In the genomic region with DNA sequence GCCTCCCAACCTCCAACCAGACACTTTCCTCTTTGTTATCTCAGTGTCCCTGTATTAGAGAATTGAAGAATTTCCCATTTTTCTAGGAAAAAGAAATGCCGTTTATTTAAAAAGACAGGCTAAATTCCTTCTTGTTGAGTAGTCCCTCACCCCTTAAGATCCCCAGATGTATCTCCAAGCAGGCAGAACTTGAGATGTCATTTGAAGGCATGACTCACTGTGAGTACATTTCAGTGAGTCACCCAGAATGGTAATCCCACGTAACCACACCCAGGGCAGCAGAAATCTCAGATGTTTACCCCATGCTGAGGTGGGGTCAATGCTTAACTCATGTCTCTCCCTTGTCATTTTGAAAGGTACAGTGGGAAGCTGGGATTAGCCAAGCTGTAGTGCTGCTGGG, we compare ENCODE assay signal across 8 cellular contexts. TPM values are rescaled to one million over a fixed set of nuclear protein-coding genes. Genes with fewer than 3 reads are reported as not detected.
A peak's percentile ranks its signal among the peaks of the same experiment; 100 is the strongest.
DNase-seq lines count a peak whose midpoint lies in the region; ATAC-seq, FAIRE-seq and TF ChIP-seq lines count a peak whose summit lies in the region.

No MANE protein-coding gene starts in this region.

- DNase-seq in DMS53 treated with DMSO at 0.1 percent for 48 hours (lab: John Stamatoyannopoulos, UW; ENCODE audit: unreplicated experiment) (peak; percentile 26), RKO (ENCODE audit: low spot score) (peak; percentile 100), bronchial epithelial cell (ENCODE audit: low read depth) (peak; percentile 99), nephron progenitor cell (no peak), GM13977 (ENCODE audit: low spot score) (no peak), C1 segment of cervical spinal cord (lab: John Stamatoyannopoulos, UW) (no peak), BE2C (no peak)

- H3K27ac Mint-ChIP-seq in nephron progenitor cell = peak overlapping the region; percentile 97

- H3K4me3 Mint-ChIP-seq in nephron progenitor cell = no peak overlapping the region

- H3K4me1 Mint-ChIP-seq in nephron progenitor cell = peaks cover 20% of the 10 kb centered on the region

- no peaks in the 10 kb centered on the region for H3K27me3 ChIP-seq in bronchial epithelial cell (ENCODE audit: control insufficient read depth, insufficient read depth, low read length)
- no peaks in the 10 kb centered on the region for H3K27me3 ChIP-seq in BE2C

- in situ Hi-C loops in GM13977 (cut with MboI; ENCODE audit: low pct_unique_long_range_greater_than_20kb, low sequenced_read_pairs, unreplicated experiment) = no loop called here

- H3K36me3 ChIP-seq in bronchial epithelial cell (ENCODE audit: control insufficient read depth, insufficient read depth, low read length) (peaks cover 12% of the 10 kb centered on the region), BE2C (peaks cover 53% of the 10 kb centered on the region)

- H3K36me3 Mint-ChIP-seq in nephron progenitor cell (ENCODE audit: low read depth) = peaks cover 54% of the 10 kb centered on the region

- no peak for ATAC-seq in GM21786 (IDR thresholded peaks at IDR 0.05; ENCODE audit: unreplicated experiment)

- FAIRE-seq in bronchial epithelial cell (lab: Jason Lieb, UNC) = peak; percentile 62

- no peaks in the 10 kb centered on the region for H3K27me3 Mint-ChIP-seq in nephron progenitor cell (ENCODE audit: low read depth, poor library complexity)

- no peaks in the 10 kb centered on the region for H3K4me1 ChIP-seq in BE2C

- H3K4me3 ChIP-seq in bronchial epithelial cell (ENCODE audit: low read depth, low read length) (no peak overlapping the region), BE2C (ENCODE audit: low read depth, low read length) (no peak overlapping the region)

- no peaks in the 10 kb centered on the region for H3K9me3 Mint-ChIP-seq in nephron progenitor cell

- no peak for TF ChIP-seq CTCF in bronchial epithelial cell (IDR thresholded peaks at IDR 0.05; ENCODE audit: insufficient read depth, low read length, severe bottlenecking)
- no peak for TF ChIP-seq CTCF in nephron progenitor cell (IDR thresholded peaks at IDR 0.05)
- no peak for TF ChIP-seq CTCF in GM13977 (IDR thresholded peaks at IDR 0.05; ENCODE audit: extremely low read depth, insufficient read depth, missing control alignments)
- no peak for TF ChIP-seq CTCF in BE2C (IDR thresholded peaks at IDR 0.05; ENCODE audit: low read depth, low read length)

- no peaks in the 10 kb centered on the region for H3K9me3 ChIP-seq in BE2C

RNA-seq across cellular contexts. Expression of gene ZNF655, which starts 4.4 kb away (rescaled TPM):
- 46.6 and 51.1 TPM in 2 replicates for total RNA-seq in bronchial epithelial cell
- polyA plus RNA-seq in BE2C (2012; ENCODE audit: insufficient read depth, insufficient read length, low read depth) = 35.2 TPM

RNA-seq across cellular contexts. Expression of gene FAM200A, which starts 10.9 kb away (rescaled TPM):
- total RNA-seq in bronchial epithelial cell = 4.5 and 5.5 TPM in 2 replicates
- polyA plus RNA-seq in BE2C (2012; ENCODE audit: insufficient read depth, insufficient read length, low read depth) = 7.0 TPM

RNA-seq across cellular contexts. Expression of gene TMEM225B, which starts 35.2 kb away (rescaled TPM):
- 0.53 and 0.77 TPM in 2 replicates for total RNA-seq in bronchial epithelial cell
- polyA plus RNA-seq in BE2C (2012; ENCODE audit: insufficient read depth, insufficient read length, low read depth) = 8.8 TPM

RNA-seq across cellular contexts. Expression of gene ZSCAN25, which starts 53.9 kb away (rescaled TPM):
- total RNA-seq in bronchial epithelial cell = 12.4 and 13.8 TPM in 2 replicates
- 17.5 TPM for polyA plus RNA-seq in BE2C (2012; ENCODE audit: insufficient read depth, insufficient read length, low read depth)

RNA-seq across cellular contexts. Expression of gene ZKSCAN5, which starts 58.4 kb away (rescaled TPM):
- 10.3 and 10.5 TPM in 2 replicates for total RNA-seq in bronchial epithelial cell
- 21.0 TPM for polyA plus RNA-seq in BE2C (2012; ENCODE audit: insufficient read depth, insufficient read length, low read depth)

Comparison
In these comparisons a context has a peak if more than half of its experiments do, and no peak if none do; other contexts are left out.
1. DNase-seq: peak in DMS53 treated with DMSO at 0.1 percent for 48 hours (single experiment), RKO (single experiment) and bronchial epithelial cell (single experiment); none in nephron progenitor cell (single experiment), GM13977 (single experiment), C1 segment of cervical spinal cord (0 of 14) and BE2C (single experiment).